7 cellular contexts compared by ENCODE assay signal in the genomic region with DNA sequence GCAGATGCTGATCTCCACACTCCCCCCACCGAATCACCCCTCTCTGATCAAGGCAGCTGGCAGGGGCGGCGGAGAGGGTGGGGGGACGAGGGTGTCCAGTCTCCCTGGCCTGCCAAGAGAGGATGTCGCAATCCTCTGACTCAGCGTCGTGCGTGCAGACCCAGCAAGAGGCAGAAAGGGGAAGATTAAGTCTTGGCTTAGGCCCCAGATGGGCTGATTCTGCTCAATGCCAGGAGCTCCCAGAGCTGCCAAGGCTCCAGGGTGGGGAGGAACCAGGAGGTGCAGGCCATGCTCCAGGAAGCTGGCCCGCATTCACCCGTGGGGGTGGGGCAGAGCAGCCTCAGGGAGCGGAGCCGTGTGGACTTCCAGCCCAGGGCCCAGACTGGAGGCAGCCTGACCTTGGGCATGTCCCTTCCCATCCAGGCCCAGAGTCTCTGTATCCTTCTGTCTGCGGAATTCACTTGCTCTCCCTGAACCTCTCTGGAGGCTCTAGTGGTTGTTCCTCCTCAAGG. TPM values are rescaled to one million over a fixed set of nuclear protein-coding genes. Genes with fewer than 3 reads are reported as not detected.
DNase-seq lines count a peak whose midpoint lies in the region; ATAC-seq and TF ChIP-seq lines count a peak whose summit lies in the region.

No MANE protein-coding gene starts in this region.

- POLR2A ChIA-PET in activated CD4-positive, alpha-beta memory T cell treated with anti-CD3 and anti-CD28 coated beads for 36 hours (lab: Charles Lee), result interaction anchor here (1.3 to 3.1 kb wide), 2 partner anchors 12 to 29 kb away, joined by 4 to 17 read pairs; no protein-coding TSS in a partner anchor

- ATAC-seq in omental fat pad (ENCODE audit: low FRiP score), result peak; percentile 91

- H3K9me3 Mint-ChIP-seq in activated CD4-positive, alpha-beta memory T cell treated with anti-CD3 and anti-CD28 coated beads for 36 hours, result no peaks in the 10 kb centered on the region
- no peaks in the 10 kb centered on the region for H3K9me3 Mint-ChIP-seq in activated T-helper 1 cell treated with anti-CD3 and anti-CD28 coated beads, Interleukin-12 subunit alpha, Interleukin-12 subunit beta, Interleukin-2, Interleukin-4 antibody, amounts not matched to agents 30 ng/mL and 10 ng/mL and 1 ng/mL, durations not matched to agents 14 hours and 24 hours and 36 hours
- H3K9me3 Mint-ChIP-seq in nephron progenitor cell, result no peaks in the 10 kb centered on the region

- H3K27me3 Mint-ChIP-seq in activated CD4-positive, alpha-beta memory T cell treated with anti-CD3 and anti-CD28 coated beads for 36 hours, result no peaks in the 10 kb centered on the region
- peaks cover 4% of the 10 kb centered on the region for H3K27me3 Mint-ChIP-seq in activated T-helper 1 cell treated with anti-CD3 and anti-CD28 coated beads, Interleukin-12 subunit alpha, Interleukin-12 subunit beta, Interleukin-2, Interleukin-4 antibody, amounts not matched to agents 30 ng/mL and 10 ng/mL and 1 ng/mL, durations not matched to agents 14 hours and 24 hours and 36 hours (ENCODE audit: insufficient read depth)
- H3K27me3 Mint-ChIP-seq in nephron progenitor cell (ENCODE audit: low read depth, poor library complexity), result peaks cover 43% of the 10 kb centered on the region

- peaks cover 28% of the 10 kb centered on the region for H3K4me1 Mint-ChIP-seq in activated CD4-positive, alpha-beta memory T cell treated with anti-CD3 and anti-CD28 coated beads for 36 hours (ENCODE audit: low read depth)
- H3K4me1 Mint-ChIP-seq in activated T-helper 1 cell treated with anti-CD3 and anti-CD28 coated beads, Interleukin-12 subunit alpha, Interleukin-12 subunit beta, Interleukin-2, Interleukin-4 antibody, amounts not matched to agents 30 ng/mL and 10 ng/mL and 1 ng/mL, durations not matched to agents 14 hours and 24 hours and 36 hours (ENCODE audit: low read depth), result peaks cover 20% of the 10 kb centered on the region
- H3K4me1 Mint-ChIP-seq in nephron progenitor cell, result peaks cover 41% of the 10 kb centered on the region

- H3K27ac Mint-ChIP-seq in activated CD4-positive, alpha-beta memory T cell treated with anti-CD3 and anti-CD28 coated beads for 36 hours, result peak overlapping the region; percentile 76
- H3K27ac Mint-ChIP-seq in activated T-helper 1 cell treated with anti-CD3 and anti-CD28 coated beads, Interleukin-12 subunit alpha, Interleukin-12 subunit beta, Interleukin-2, Interleukin-4 antibody, amounts not matched to agents 30 ng/mL and 10 ng/mL and 1 ng/mL, durations not matched to agents 14 hours and 24 hours and 36 hours, result no peak overlapping the region
- no peak overlapping the region for H3K27ac Mint-ChIP-seq in nephron progenitor cell

- intact Hi-C loops in activated CD4-positive, alpha-beta memory T cell treated with anti-CD3 and anti-CD28 coated beads for 36 hours (cut with micrococcal nuclease), result loop anchor here (10.0 kb wide), 1 partner anchor 987 kb away; the partner anchor contains the start of gene SMG9
- intact Hi-C loops in activated T-helper 1 cell treated with anti-CD3 and anti-CD28 coated beads, Interleukin-12 subunit alpha, Interleukin-12 subunit beta, Interleukin-2, Interleukin-4 antibody, amounts not matched to agents 30 ng/mL and 10 ng/mL and 1 ng/mL, durations not matched to agents 14 hours and 24 hours and 36 hours (cut with micrococcal nuclease), result no loop called here

- H3K36me3 Mint-ChIP-seq in activated CD4-positive, alpha-beta memory T cell treated with anti-CD3 and anti-CD28 coated beads for 36 hours, result no peaks in the 10 kb centered on the region
- no peaks in the 10 kb centered on the region for H3K36me3 Mint-ChIP-seq in activated T-helper 1 cell treated with anti-CD3 and anti-CD28 coated beads, Interleukin-12 subunit alpha, Interleukin-12 subunit beta, Interleukin-2, Interleukin-4 antibody, amounts not matched to agents 30 ng/mL and 10 ng/mL and 1 ng/mL, durations not matched to agents 14 hours and 24 hours and 36 hours (ENCODE audit: low read depth)
- H3K36me3 Mint-ChIP-seq in nephron progenitor cell (ENCODE audit: low read depth), result no peaks in the 10 kb centered on the region

- CTCF ChIA-PET in activated CD4-positive, alpha-beta memory T cell treated with anti-CD3 and anti-CD28 coated beads for 36 hours (lab: Charles Lee), result interaction anchor here (1.6 to 4.9 kb wide), 2 partner anchors 18 to 29 kb away, joined by 3 to 28 read pairs; no protein-coding TSS in a partner anchor

- no peak overlapping the region for H3K4me3 Mint-ChIP-seq in activated CD4-positive, alpha-beta memory T cell treated with anti-CD3 and anti-CD28 coated beads for 36 hours
- H3K4me3 Mint-ChIP-seq in activated T-helper 1 cell treated with anti-CD3 and anti-CD28 coated beads, Interleukin-12 subunit alpha, Interleukin-12 subunit beta, Interleukin-2, Interleukin-4 antibody, amounts not matched to agents 30 ng/mL and 10 ng/mL and 1 ng/mL, durations not matched to agents 14 hours and 24 hours and 36 hours, result no peak overlapping the region
- no peak overlapping the region for H3K4me3 Mint-ChIP-seq in nephron progenitor cell

- TF ChIP-seq CTCF in omental fat pad (IDR thresholded peaks at IDR 0.05), result no peak
- TF ChIP-seq CTCF in nephron progenitor cell (IDR thresholded peaks at IDR 0.05), result no peak

- DNase-seq in ELR (ENCODE audit: low read depth) (peak; percentile 99), NCI-H1105 (lab: John Stamatoyannopoulos, UW) (peak; percentile 59), glomerular endothelial cell (ENCODE audit: extremely low read depth, low read depth, low spot score) (peak; percentile 91), omental fat pad (ENCODE audit: low spot score) (peak; percentile 96), nephron progenitor cell (no peak)
- peak; percentile 63 for DNase-seq in activated CD4-positive, alpha-beta memory T cell treated with anti-CD3 and anti-CD28 coated beads for 36 hours
- no peak for DNase-seq in activated T-helper 1 cell treated with anti-CD3 and anti-CD28 coated beads, Interleukin-12 subunit alpha, Interleukin-12 subunit beta, Interleukin-2, Interleukin-4 antibody, amounts not matched to agents 30 ng/mL and 10 ng/mL and 1 ng/mL, durations not matched to agents 14 hours and 24 hours and 36 hours (ENCODE audit: low spot score)

RNA-seq across cellular contexts. Expression of gene BCL3, which starts 6.6 kb away (rescaled TPM):
- 10 to 100 TPM; 75.0 to 79.6 TPM for total RNA-seq in activated CD4-positive, alpha-beta memory T cell treated with anti-CD3 and anti-CD28 coated beads for 36 hours
- total RNA-seq in glomerular endothelial cell (28.3 and 30.0 TPM in 2 replicates), omental fat pad (100 to 1,000 TPM in 1 of 4 donors, 10 to 100 TPM in 3; 12.2 to 113 (median 46.2) TPM)
- 67.2 and 74.6 TPM in 2 replicates for total RNA-seq in activated T-helper 1 cell treated with anti-CD3 and anti-CD28 coated beads, Interleukin-12 subunit alpha, Interleukin-12 subunit beta, Interleukin-2, Interleukin-4 antibody, amounts not matched to agents 30 ng/mL and 10 ng/mL and 1 ng/mL, durations not matched to agents 14 hours and 24 hours and 36 hours

RNA-seq across cellular contexts. Expression of gene CBLC, which starts 35.8 kb away (rescaled TPM):
- total RNA-seq in activated CD4-positive, alpha-beta memory T cell treated with anti-CD3 and anti-CD28 coated beads for 36 hours, result not detected
- total RNA-seq in glomerular endothelial cell (1.1 TPM in 1 of 2 replicates, not detected in the other), omental fat pad (under 1 TPM in 1 of 4 donors, not detected in 3; 0.46 TPM)
- total RNA-seq in activated T-helper 1 cell treated with anti-CD3 and anti-CD28 coated beads, Interleukin-12 subunit alpha, Interleukin-12 subunit beta, Interleukin-2, Interleukin-4 antibody, amounts not matched to agents 30 ng/mL and 10 ng/mL and 1 ng/mL, durations not matched to agents 14 hours and 24 hours and 36 hours, result not detected in 2 replicates

RNA-seq across cellular contexts. Expression of gene CEACAM16, which starts 42.9 kb away (rescaled TPM):
- not detected for total RNA-seq in activated CD4-positive, alpha-beta memory T cell treated with anti-CD3 and anti-CD28 coated beads for 36 hours
- not detected in 2 replicates for total RNA-seq in glomerular endothelial cell
- not detected for total RNA-seq in omental fat pad
- not detected in 2 replicates for total RNA-seq in activated T-helper 1 cell treated with anti-CD3 and anti-CD28 coated beads, Interleukin-12 subunit alpha, Interleukin-12 subunit beta, Interleukin-2, Interleukin-4 antibody, amounts not matched to agents 30 ng/mL and 10 ng/mL and 1 ng/mL, durations not matched to agents 14 hours and 24 hours and 36 hours

Comparison
In these comparisons a context has a peak if more than half of its experiments do, and no peak if none do; other contexts are left out.
1. DNase-seq: peak in ELR (single experiment), NCI-H1105 (single experiment), activated CD4-positive, alpha-beta memory T cell treated with anti-CD3 and anti-CD28 coated beads for 36 hours (single experiment), glomerular endothelial cell (single experiment) and omental fat pad (single experiment); none in activated T-helper 1 cell treated with anti-CD3 and anti-CD28 coated beads, Interleukin-12 subunit alpha, Interleukin-12 subunit beta, Interleukin-2, Interleukin-4 antibody, amounts not matched to agents 30 ng/mL and 10 ng/mL and 1 ng/mL, durations not matched to agents 14 hours and 24 hours and 36 hours (single experiment) and nephron progenitor cell (single experiment).